In genomic region chr2:42132966-42133641, GRCh38 we compare ENCODE assay signal across 8 cellular contexts. TPM values are rescaled to one million over a fixed set of nuclear protein-coding genes. Genes with fewer than 3 reads are reported as not detected.
DNase-seq lines count a peak whose midpoint lies in the region; ATAC-seq, FAIRE-seq and TF ChIP-seq lines count a peak whose summit lies in the region.

No MANE protein-coding gene starts in this region.

- peak; percentile 89 for ATAC-seq in GM21423 (IDR thresholded peaks at IDR 0.05; ENCODE audit: unreplicated experiment)
- ATAC-seq in stimulated activated naive CD8-positive, alpha-beta T cell treated with anti-CD3 and anti-CD28 coated beads, Interleukin-15, amount 100 ng/mL, for 72 hours: peak; percentile 95

- peaks cover 23% of the 10 kb centered on the region for H3F3A ChIP-seq in neural progenitor cell (ENCODE audit: low read depth)

- TF ChIP-seq CTCF in Calu3 (IDR thresholded peaks at IDR 0.05; ENCODE audit: unreplicated experiment): no peak
- no peak for TF ChIP-seq CTCF in fibroblast of mammary gland (conservative IDR thresholded peaks at IDR 0.05; ENCODE audit: control insufficient read depth, insufficient read depth, low read depth, low read length)
- no peak for TF ChIP-seq CTCF in neural progenitor cell (IDR thresholded peaks at IDR 0.05)

- intact Hi-C loops in Calu3 (cut with micrococcal nuclease; ENCODE audit: unreplicated experiment): no loop called here

- FAIRE-seq in HTR-8/SVneo (lab: Jason Lieb, UNC) (peak; percentile 95), RCC 7860 (lab: Jason Lieb, UNC) (peak; percentile 94)

- H3K4me3 ChIP-seq in fibroblast of mammary gland (ENCODE audit: control insufficient read depth, low read depth, low read length) (peak overlapping the region; percentile 16), neural progenitor cell (peak overlapping the region; percentile 34)

- no peaks in the 10 kb centered on the region for H3K9me3 ChIP-seq in neural progenitor cell (ENCODE audit: low read depth)

- H3K4me1 Mint-ChIP-seq in Calu3 (ENCODE audit: low read depth, unreplicated experiment) (peaks cover 67% of the 10 kb centered on the region), neural progenitor cell (peaks cover 44% of the 10 kb centered on the region)
- peaks cover 80% of the 10 kb centered on the region for H3K4me1 Mint-ChIP-seq in stimulated activated naive CD8-positive, alpha-beta T cell treated with anti-CD3 and anti-CD28 coated beads, Interleukin-15, amount 100 ng/mL, for 72 hours

- H3K36me3 Mint-ChIP-seq in Calu3 (ENCODE audit: insufficient read depth, unreplicated experiment) (peaks cover 4% of the 10 kb centered on the region), neural progenitor cell (no peaks in the 10 kb centered on the region)

- CTCF ChIA-PET in Calu3 (lab: Charles Lee): interaction anchor here (0.9 to 1.1 kb wide), 4 partner anchors 9 to 116 kb away, joined by 3 to 7 read pairs (median 5); no protein-coding TSS in a partner anchor

- H3K4me1 ChIP-seq in neural progenitor cell: peaks cover 21% of the 10 kb centered on the region

- H4K20me1 ChIP-seq in neural progenitor cell (ENCODE audit: low read depth): peaks cover 15% of the 10 kb centered on the region

- H3K9me3 Mint-ChIP-seq in Calu3 (ENCODE audit: low read depth, unreplicated experiment) (no peaks in the 10 kb centered on the region), neural progenitor cell (no peaks in the 10 kb centered on the region)
- no peaks in the 10 kb centered on the region for H3K9me3 Mint-ChIP-seq in stimulated activated naive CD8-positive, alpha-beta T cell treated with anti-CD3 and anti-CD28 coated beads, Interleukin-15, amount 100 ng/mL, for 72 hours

- H3K4me3 Mint-ChIP-seq in Calu3 (ENCODE audit: low read depth, unreplicated experiment): peak overlapping the region; percentile 57
- H3K4me3 Mint-ChIP-seq in neural progenitor cell: peak overlapping the region; percentile 39
- H3K4me3 Mint-ChIP-seq in stimulated activated naive CD8-positive, alpha-beta T cell treated with anti-CD3 and anti-CD28 coated beads, Interleukin-15, amount 100 ng/mL, for 72 hours: peak overlapping the region; percentile 82 to 84

- H3K79me2 ChIP-seq in neural progenitor cell (ENCODE audit: low read depth): no peaks in the 10 kb centered on the region

- H3K9ac ChIP-seq in neural progenitor cell: no peak overlapping the region

- peaks cover 23% of the 10 kb centered on the region for H3K27me3 ChIP-seq in neural progenitor cell

- no peak overlapping the region for H3K27ac ChIP-seq in neural progenitor cell

- DNase-seq in Calu3 (peak; percentile 81), HTR-8/SVneo (ENCODE audit: insufficient read length, low spot score) (peak; percentile 84), RCC 7860 (ENCODE audit: low spot score) (peak; percentile 98), fibroblast of mammary gland (ENCODE audit: low read depth) (peak; percentile 98), neural progenitor cell (ENCODE audit: low spot score) (peak; percentile 83)
- DNase-seq in activated T-helper 1 cell treated with anti-CD3 and anti-CD28 coated beads, Interleukin-2, amount 50 U/mL, for 16 hours (ENCODE audit: low read depth in 1 of 2, low spot score in 1 of 2): peak; percentile 79
- peak; percentile 85 to 90 for DNase-seq in stimulated activated naive CD8-positive, alpha-beta T cell treated with anti-CD3 and anti-CD28 coated beads, Interleukin-15, amount 100 ng/mL, for 72 hours

- H2AFZ ChIP-seq in neural progenitor cell (replicated peaks): no peak overlapping the region

- no peaks in the 10 kb centered on the region for H3K27me3 Mint-ChIP-seq in Calu3 (ENCODE audit: unreplicated experiment)
- peaks cover 15% of the 10 kb centered on the region for H3K27me3 Mint-ChIP-seq in neural progenitor cell (ENCODE audit: insufficient read depth, low read depth)
- H3K27me3 Mint-ChIP-seq in stimulated activated naive CD8-positive, alpha-beta T cell treated with anti-CD3 and anti-CD28 coated beads, Interleukin-15, amount 100 ng/mL, for 72 hours: no peaks in the 10 kb centered on the region

- H3K27ac Mint-ChIP-seq in Calu3 (ENCODE audit: unreplicated experiment): peak overlapping the region; percentile 55
- no peak overlapping the region for H3K27ac Mint-ChIP-seq in neural progenitor cell
- peak overlapping the region; percentile 92 to 95 for H3K27ac Mint-ChIP-seq in stimulated activated naive CD8-positive, alpha-beta T cell treated with anti-CD3 and anti-CD28 coated beads, Interleukin-15, amount 100 ng/mL, for 72 hours

- peak overlapping the region; percentile 74 for H3K4me2 ChIP-seq in neural progenitor cell

- BruUV-seq in Calu3 (replicated peaks; lab: Mats Ljungman, UMichigan): no TSS peak

- no peaks in the 10 kb centered on the region for H3K36me3 ChIP-seq in neural progenitor cell

RNA-seq across cellular contexts. Expression of gene EML4, which starts 36.0 kb away (rescaled TPM):
- total RNA-seq in Calu3 (2022) (68.2 and 89.6 TPM in 2 replicates), neural progenitor cell (ENCODE audit: low replicate concordance) (122 and 167 TPM in 2 replicates)
